Comparison of ENCODE assay signal across 1 cellular context in the genomic region with DNA sequence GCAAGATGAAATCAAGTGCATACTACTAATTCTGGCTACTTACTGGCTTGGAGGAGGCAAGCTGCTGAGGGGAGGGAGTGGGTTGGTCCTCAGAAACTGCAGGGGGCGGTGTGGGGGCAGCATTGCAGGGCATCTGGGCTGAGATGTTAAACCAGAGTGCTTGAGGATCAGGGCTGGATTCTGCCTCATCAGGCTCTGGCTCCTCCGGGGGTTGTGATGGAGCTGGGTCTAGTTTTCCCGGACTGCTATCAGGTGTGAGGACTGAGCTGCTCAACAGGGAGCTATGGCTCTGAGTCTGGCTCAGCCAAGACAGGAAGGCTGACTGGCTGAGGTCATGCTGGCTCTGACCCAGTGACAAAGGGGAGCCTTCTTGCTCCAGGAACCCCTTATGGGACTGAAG.
TF ChIP-seq lines count a peak whose summit lies in the region.

No MANE protein-coding gene starts in this region.

TF ChIP-seq in HCT116, 20 proteins besides CTCF, POLR2A, EP300 and RAD21 (continued from another document):
- TF ChIP-seq, protein P1, sequence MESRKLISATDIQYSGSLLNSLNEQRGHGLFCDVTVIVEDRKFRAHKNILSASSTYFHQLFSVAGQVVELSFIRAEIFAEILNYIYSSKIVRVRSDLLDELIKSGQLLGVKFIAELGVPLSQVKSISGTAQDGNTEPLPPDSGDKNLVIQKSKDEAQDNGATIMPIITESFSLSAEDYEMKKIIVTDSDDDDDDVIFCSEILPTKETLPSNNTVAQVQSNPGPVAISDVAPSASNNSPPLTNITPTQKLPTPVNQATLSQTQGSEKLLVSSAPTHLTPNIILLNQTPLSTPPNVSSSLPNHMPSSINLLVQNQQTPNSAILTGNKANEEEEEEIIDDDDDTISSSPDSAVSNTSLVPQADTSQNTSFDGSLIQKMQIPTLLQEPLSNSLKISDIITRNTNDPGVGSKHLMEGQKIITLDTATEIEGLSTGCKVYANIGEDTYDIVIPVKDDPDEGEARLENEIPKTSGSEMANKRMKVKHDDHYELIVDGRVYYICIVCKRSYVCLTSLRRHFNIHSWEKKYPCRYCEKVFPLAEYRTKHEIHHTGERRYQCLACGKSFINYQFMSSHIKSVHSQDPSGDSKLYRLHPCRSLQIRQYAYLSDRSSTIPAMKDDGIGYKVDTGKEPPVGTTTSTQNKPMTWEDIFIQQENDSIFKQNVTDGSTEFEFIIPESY (IDR thresholded peaks at IDR 0.05; ENCODE audit: extremely low read depth, insufficient replicate concordance, low read length) = no peak
- TF ChIP-seq JUND (IDR thresholded peaks at IDR 0.05) = no peak
- TF ChIP-seq, protein P2, sequence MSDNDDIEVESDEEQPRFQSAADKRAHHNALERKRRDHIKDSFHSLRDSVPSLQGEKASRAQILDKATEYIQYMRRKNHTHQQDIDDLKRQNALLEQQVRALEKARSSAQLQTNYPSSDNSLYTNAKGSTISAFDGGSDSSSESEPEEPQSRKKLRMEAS (IDR thresholded peaks at IDR 0.05) = no peak
- TF ChIP-seq EZH2 (IDR thresholded peaks at IDR 0.05) = no peak
- no peak for TF ChIP-seq ZNF274 (IDR thresholded peaks at IDR 0.05; ENCODE audit: low read depth, low read length)
- no peak for TF ChIP-seq ELF1 (IDR thresholded peaks at IDR 0.05; ENCODE audit: borderline replicate concordance, low read depth)
- no peak for TF ChIP-seq ZFX (IDR thresholded peaks at IDR 0.05)
- no peak for TF ChIP-seq SIN3A (IDR thresholded peaks at IDR 0.05; ENCODE audit: low read depth)
- TF ChIP-seq POLR2AphosphoS5 (IDR thresholded peaks at IDR 0.05; ENCODE audit: low read depth, low read length) = no peak
- no peak for TF ChIP-seq EGR1 (IDR thresholded peaks at IDR 0.05; ENCODE audit: low read depth)
- TF ChIP-seq SP1 (IDR thresholded peaks at IDR 0.05; ENCODE audit: low read depth) = no peak
- TF ChIP-seq EZH2phosphoT487 (IDR thresholded peaks at IDR 0.05; ENCODE audit: borderline replicate concordance) = no peak
- TF ChIP-seq TCF7L2 (IDR thresholded peaks at IDR 0.05; ENCODE audit: borderline replicate concordance, extremely low read depth, insufficient read depth, insufficient read length) = no peak
- TF ChIP-seq CBX3 (IDR thresholded peaks at IDR 0.05; ENCODE audit: low read depth) = no peak
